In genomic region chr12:120835657-120836056, GRCh38 we compare ENCODE assay signal across 8 cellular contexts.
DNase-seq lines count a peak whose midpoint lies in the region; ATAC-seq, FAIRE-seq and TF ChIP-seq lines count a peak whose summit lies in the region.
"Had no signal": no experiment of that assay in that cellular context is flagged by ENCODE, and none has a peak within 500 bp of the region (broad histone marks: within the 10 kb centered on the region; RNA-seq: fewer than 3 reads in every experiment).

No MANE protein-coding gene starts in this region.

- no peak overlapping the region for H3K4me3 Mint-ChIP-seq in stimulated activated memory B cell treated with anti-CD40 and anti-IgM and Interleukin-4, amounts not matched to agents 10 μg/mL and 1 μg/mL and 100 μg/mL, for 72 hours
- H3K4me3 Mint-ChIP-seq: activated naive CD4-positive, alpha-beta T cell treated with anti-CD3 and anti-CD28 coated beads, Interleukin-2, amount 10 ng/mL, durations not matched to agents 7 days and 5 days had no signal

- H3K27ac ChIP-seq in OCI-LY1 (ENCODE audit: low read depth, low read length, poor library complexity, severe bottlenecking) = peak overlapping the region; percentile 14

- 0 out of 2 replicates have a peak overlapping the region, but pooled peaks have one; percentile 15 for H3K4me2 ChIP-seq in OCI-LY1 (ENCODE audit: low read length)

- no peaks in the 10 kb centered on the region for H3K36me3 ChIP-seq in OCI-LY1 (ENCODE audit: insufficient read depth, low read length)

- H3K9me2 ChIP-seq in OCI-LY1 (ENCODE audit: low read depth, low read length) = no peaks in the 10 kb centered on the region

- H3K4me1 ChIP-seq in OCI-LY1 (ENCODE audit: insufficient read depth, low read length, severe bottlenecking) = peaks cover 35% of the 10 kb centered on the region

- peaks cover 48% of the 10 kb centered on the region for H3K4me1 Mint-ChIP-seq in stimulated activated memory B cell treated with anti-CD40 and anti-IgM and Interleukin-4, amounts not matched to agents 10 μg/mL and 1 μg/mL and 100 μg/mL, for 72 hours

- no peak for DNase-seq in H54 (ENCODE audit: insufficient read length, low spot score)
- peak; percentile 47 for DNase-seq in fibroblast of gingiva (ENCODE audit: low read depth)
- no peak for DNase-seq in HuH-7 (ENCODE audit: low spot score)
- DNase-seq in activated effector memory CD4-positive, alpha-beta T cell treated with Interleukin-2 at 50 U/mL for 16 hours = no peak
- DNase-seq: activated naive CD4-positive, alpha-beta T cell treated with anti-CD3 and anti-CD28 coated beads, Interleukin-2, amount 10 ng/mL, durations not matched to agents 7 days and 5 days had no signal

- H3K27me3 ChIP-seq in OCI-LY1 (ENCODE audit: insufficient read depth, low read length) = no peaks in the 10 kb centered on the region

- peak overlapping the region; percentile 46 for H3K27ac Mint-ChIP-seq in stimulated activated memory B cell treated with anti-CD40 and anti-IgM and Interleukin-4, amounts not matched to agents 10 μg/mL and 1 μg/mL and 100 μg/mL, for 72 hours
- H3K27ac Mint-ChIP-seq: activated naive CD4-positive, alpha-beta T cell treated with anti-CD3 and anti-CD28 coated beads, Interleukin-2, amount 10 ng/mL, durations not matched to agents 7 days and 5 days had no signal

- 0 out of 2 replicates have a peak, but pooled peaks cover 3% of the 10 kb centered on the region for H3F3A ChIP-seq in OCI-LY1 (ENCODE audit: insufficient read depth, low read length)

- no peak overlapping the region for H3K9ac ChIP-seq in OCI-LY1 (ENCODE audit: low read length)

- peak; percentile 11 for FAIRE-seq in H54 (lab: Jason Lieb, UNC)

- ATAC-seq in stimulated activated memory B cell treated with anti-CD40 and anti-IgM and Interleukin-4, amounts not matched to agents 10 μg/mL and 1 μg/mL and 100 μg/mL, for 72 hours = no peak
- ATAC-seq in HG02678 (IDR thresholded peaks at IDR 0.05; ENCODE audit: unreplicated experiment) = no peak

- peaks cover 7% of the 10 kb centered on the region for H3K36me3 Mint-ChIP-seq in stimulated activated memory B cell treated with anti-CD40 and anti-IgM and Interleukin-4, amounts not matched to agents 10 μg/mL and 1 μg/mL and 100 μg/mL, for 72 hours

- no peaks in the 10 kb centered on the region for H4K20me1 ChIP-seq in OCI-LY1 (ENCODE audit: insufficient read depth, low read length)

- no peaks in the 10 kb centered on the region for H3K9me3 Mint-ChIP-seq in stimulated activated memory B cell treated with anti-CD40 and anti-IgM and Interleukin-4, amounts not matched to agents 10 μg/mL and 1 μg/mL and 100 μg/mL, for 72 hours
- H3K9me3 Mint-ChIP-seq: activated naive CD4-positive, alpha-beta T cell treated with anti-CD3 and anti-CD28 coated beads, Interleukin-2, amount 10 ng/mL, durations not matched to agents 7 days and 5 days had no signal

- no peak for TF ChIP-seq POLR2A in H54 (IDR thresholded peaks at IDR 0.05; ENCODE audit: low read depth, low read length)

- no peak overlapping the region for H3K4me3 ChIP-seq in OCI-LY1 (ENCODE audit: low read depth, low read length, poor library complexity, severe bottlenecking)

- no peaks in the 10 kb centered on the region for H3K9me3 ChIP-seq in OCI-LY1 (ENCODE audit: low read length)

- peaks cover 6% of the 10 kb centered on the region; the same call in 1 of the 2 replicates for H3K79me2 ChIP-seq in OCI-LY1 (ENCODE audit: insufficient read depth, low read length)

- H2AFZ ChIP-seq in OCI-LY1 (ENCODE audit: low read length) = no peak overlapping the region

- no peaks in the 10 kb centered on the region for H3K27me3 Mint-ChIP-seq in stimulated activated memory B cell treated with anti-CD40 and anti-IgM and Interleukin-4, amounts not matched to agents 10 μg/mL and 1 μg/mL and 100 μg/mL, for 72 hours
- H3K27me3 Mint-ChIP-seq: activated naive CD4-positive, alpha-beta T cell treated with anti-CD3 and anti-CD28 coated beads, Interleukin-2, amount 10 ng/mL, durations not matched to agents 7 days and 5 days had no signal

- TF ChIP-seq CTCF in OCI-LY1 (IDR thresholded peaks at IDR 0.05; ENCODE audit: low read length) = no peak
